ENCODE assay signal across 8 cellular contexts in genomic region chr12:27733052-27733656, GRCh38. TPM values are rescaled to one million over a fixed set of nuclear protein-coding genes. Genes with fewer than 3 reads are reported as not detected.
DNase-seq lines count a peak whose midpoint lies in the region; ATAC-seq and TF ChIP-seq lines count a peak whose summit lies in the region.

No MANE protein-coding gene starts in this region.

- H3K27me3 ChIP-seq in fibroblast of lung (ENCODE audit: control insufficient read depth, insufficient read depth, low read length), result no peaks in the 10 kb centered on the region
- no peaks in the 10 kb centered on the region for H3K27me3 ChIP-seq in prostate gland (replicated peaks; ENCODE audit: insufficient read depth)

- H3K79me2 ChIP-seq in fibroblast of lung (ENCODE audit: control insufficient read depth, insufficient read depth, low read length), result no peaks in the 10 kb centered on the region

- H3K4me3 Mint-ChIP-seq in activated B cell treated with CpG ODN at 0.5 μM for 24 hours, result no peak overlapping the region

- H3K27ac ChIP-seq in fibroblast of lung (ENCODE audit: insufficient read depth, low read length), result no peak overlapping the region
- no peak overlapping the region for H3K27ac ChIP-seq in prostate gland

- H3K36me3 ChIP-seq in fibroblast of lung (ENCODE audit: control insufficient read depth, insufficient read depth, low read length) (no peaks in the 10 kb centered on the region), prostate gland (no peaks in the 10 kb centered on the region)

- no peak for TF ChIP-seq POLR2A in NB4 (IDR thresholded peaks at IDR 0.05; ENCODE audit: extremely low read depth, insufficient read length)
- TF ChIP-seq POLR2A in prostate gland (IDR thresholded peaks at IDR 0.05), result no peak

- H3K4me1 ChIP-seq in fibroblast of lung (ENCODE audit: control insufficient read depth, extremely low read depth, insufficient read depth, low read length) (no peaks in the 10 kb centered on the region), prostate gland (replicated peaks) (no peaks in the 10 kb centered on the region)

- H3K4me2 ChIP-seq in fibroblast of lung (ENCODE audit: extremely low read depth, insufficient read depth, low read length), result no peak overlapping the region

- H3K9me3 Mint-ChIP-seq in activated B cell treated with CpG ODN at 0.5 μM for 24 hours, result no peaks in the 10 kb centered on the region

- H3K4me3 ChIP-seq in NB4 (ENCODE audit: low read depth, low read length) (no peak overlapping the region), fibroblast of lung (replicated peaks in 1 of 4; ENCODE audit: control extremely low read depth in 1 of 4, insufficient read depth in 1 of 4, low read depth in 3 of 4, low read length in 4 of 4) (no peak overlapping the region), prostate gland (no peak overlapping the region)

- CTCF ChIA-PET in activated B cell treated with CpG ODN at 0.5 μM for 24 hours (lab: Charles Lee), result interaction anchor here (0.8 to 3.2 kb wide), 5 partner anchors 9 to 209 kb away, joined by 3 to 23 read pairs (median 6); no protein-coding TSS in a partner anchor

- intact Hi-C loops in activated B cell treated with CpG ODN at 0.5 μM for 24 hours (cut with micrococcal nuclease) (loop anchor here (1.0 to 5.0 kb wide), 3 partner anchors 49 to 207 kb away; partner anchors contain the start of genes KLHL42 and MANSC4), prostate gland (cut with DNase I) (loop anchor here (5.0 kb wide), 2 partner anchors 89 to 204 kb away; no protein-coding TSS in a partner anchor)

- peak; percentile 29 for DNase-seq in Daoy (ENCODE audit: low read depth)
- peak; percentile 69 for DNase-seq in NB4 (ENCODE audit: low read depth)
- DNase-seq in activated B cell treated with CpG ODN at 0.5 μM for 24 hours, result no peak
- DNase-seq in fibroblast of lung (ENCODE audit: low read depth in 2 of 2), result peak; percentile 10 to 62
- DNase-seq in prostate gland (ENCODE audit: low spot score), result no peak

- H3K27me3 Mint-ChIP-seq in activated B cell treated with CpG ODN at 0.5 μM for 24 hours, result no peaks in the 10 kb centered on the region

- no peaks in the 10 kb centered on the region for H3K9me3 ChIP-seq in fibroblast of lung (ENCODE audit: control insufficient read depth, insufficient read depth, low read depth, low read length)
- no peaks in the 10 kb centered on the region for H3K9me3 ChIP-seq in prostate gland

- H2AFZ ChIP-seq in fibroblast of lung (ENCODE audit: low read length), result no peak overlapping the region

- no peak overlapping the region for H3K27ac Mint-ChIP-seq in activated B cell treated with CpG ODN at 0.5 μM for 24 hours

- no peak overlapping the region for H3K9ac ChIP-seq in fibroblast of lung (ENCODE audit: insufficient read depth, low read length)

- 46% methylated on average over 3 of the region's 3 CpGs for WGBS in prostate gland

- peaks cover 64% of the 10 kb centered on the region for H3K36me3 Mint-ChIP-seq in activated B cell treated with CpG ODN at 0.5 μM for 24 hours (ENCODE audit: low read depth)

- TF ChIP-seq CTCF in NB4 (IDR thresholded peaks at IDR 0.05; ENCODE audit: low read depth, low read length) (peak; percentile 91), activated B cell treated with CpG ODN at 0.5 μM for 24 hours (IDR thresholded peaks at IDR 0.05) (no peak), fibroblast of lung (conservative IDR thresholded peaks at IDR 0.05 in 1 of 2, IDR thresholded peaks at IDR 0.05 in 1 of 2; ENCODE audit: low read depth in 1 of 2, low read length in 2 of 2) (peak; percentile 93 to 94), prostate gland (IDR thresholded peaks at IDR 0.05) (peak in 3 of 4 experiments; percentile 45 to 71 (median 68))

- ATAC-seq in GM21619 (IDR thresholded peaks at IDR 0.05; ENCODE audit: unreplicated experiment) (peak; percentile 61), activated B cell treated with CpG ODN at 0.5 μM for 24 hours (ENCODE audit: low read depth) (peak; percentile 61), GM21737 (IDR thresholded peaks at IDR 0.05; ENCODE audit: unreplicated experiment) (no peak), GM21390 (IDR thresholded peaks at IDR 0.05; ENCODE audit: unreplicated experiment) (no peak)

- POLR2A ChIA-PET in activated B cell treated with CpG ODN at 0.5 μM for 24 hours (lab: Charles Lee), result no interaction called here

- H4K20me1 ChIP-seq in fibroblast of lung (ENCODE audit: control insufficient read depth, extremely low read depth, insufficient read depth, low read length), result no peaks in the 10 kb centered on the region

- no peaks in the 10 kb centered on the region for H3K4me1 Mint-ChIP-seq in activated B cell treated with CpG ODN at 0.5 μM for 24 hours

RNA-seq across cellular contexts. Expression of gene MRPS35, which starts 22.5 kb away (rescaled TPM):
- total RNA-seq in Daoy (2014; rRNA removed; shearing (Covaris generic)), result 115 and 149 TPM in 2 replicates
- total RNA-seq in activated B cell treated with CpG ODN at 0.5 μM for 24 hours (36.2 and 36.8 TPM in 2 replicates), fibroblast of lung (47.5 and 52.5 TPM in 2 replicates), prostate gland (10 to 100 TPM; 56.1 to 69.6 TPM)
- polyA plus RNA-seq in fibroblast of lung, result 70.1 and 70.7 TPM in 2 replicates
- polyA plus RNA-seq in fibroblast of lung (2012), result 34.5 and 38.3 TPM in 2 replicates
- 1.3 and 7.4 TPM in 2 replicates for polyA minus RNA-seq in fibroblast of lung (ENCODE audit: low replicate concordance)

RNA-seq across cellular contexts. Expression of gene REP15, which starts 36.9 kb away (rescaled TPM):
- total RNA-seq in Daoy (2014; rRNA removed; shearing (Covaris generic)), result 1.8 TPM in 1 of 2 replicates, not detected in the other
- 0.35 TPM in 1 of 2 replicates, not detected in the other for total RNA-seq in activated B cell treated with CpG ODN at 0.5 μM for 24 hours
- 0.77 and 0.99 TPM in 2 replicates for total RNA-seq in fibroblast of lung
- 0.78 and 0.95 TPM in 2 replicates for polyA plus RNA-seq in fibroblast of lung
- polyA plus RNA-seq in fibroblast of lung (2012), result 0.49 and 0.97 TPM in 2 replicates
- polyA minus RNA-seq in fibroblast of lung (ENCODE audit: low replicate concordance), result 0.39 TPM in 1 of 2 replicates, not detected in the other
- total RNA-seq in prostate gland, result 1 to 10 TPM in 1 of 2 donors, under 1 TPM in 1; 0.18 to 2.4 TPM

RNA-seq across cellular contexts. Expression of gene KLHL42, which starts 46.9 kb away (rescaled TPM):
- total RNA-seq in Daoy (2014; rRNA removed; shearing (Covaris generic)), result 20.2 and 27.7 TPM in 2 replicates
- total RNA-seq in activated B cell treated with CpG ODN at 0.5 μM for 24 hours (15.9 and 19.3 TPM in 2 replicates), fibroblast of lung (24.1 and 25.3 TPM in 2 replicates), prostate gland (10 to 100 TPM; 19.1 to 79.9 TPM)
- 12.3 and 16.6 TPM in 2 replicates for polyA plus RNA-seq in fibroblast of lung
- 9.1 and 11.5 TPM in 2 replicates for polyA plus RNA-seq in fibroblast of lung (2012)
- polyA minus RNA-seq in fibroblast of lung (ENCODE audit: low replicate concordance), result 16.8 and 18.5 TPM in 2 replicates

RNA-seq across cellular contexts. Expression of gene MANSC4, which starts 46.9 kb away (rescaled TPM):
- total RNA-seq in Daoy (2014; rRNA removed; shearing (Covaris generic)), result not detected in 2 replicates
- total RNA-seq in activated B cell treated with CpG ODN at 0.5 μM for 24 hours, result not detected in 2 replicates
- 0.17 TPM in 1 of 2 replicates, not detected in the other for total RNA-seq in fibroblast of lung
- polyA plus RNA-seq in fibroblast of lung, result not detected in 2 replicates
- not detected in 2 replicates for polyA plus RNA-seq in fibroblast of lung (2012)
- polyA minus RNA-seq in fibroblast of lung (ENCODE audit: low replicate concordance), result not detected in 2 replicates
- total RNA-seq in prostate gland, result not detected

Comparison
In these comparisons a context has a peak if more than half of its experiments do, and no peak if none do; other contexts are left out.
1. DNase-seq: peak in Daoy (single experiment), NB4 (single experiment) and fibroblast of lung (2 of 2); none in activated B cell treated with CpG ODN at 0.5 μM for 24 hours (single experiment) and prostate gland (single experiment).
2. ATAC-seq: peak in GM21619 (single experiment) and activated B cell treated with CpG ODN at 0.5 μM for 24 hours (single experiment); none in GM21737 (single experiment) and GM21390 (single experiment).